In genomic region chr5:109691248-109691574, GRCh38 we compare ENCODE assay signal across 8 cellular contexts. TPM values are rescaled to one million over a fixed set of nuclear protein-coding genes. Genes with fewer than 3 reads are reported as not detected.
A peak's percentile ranks its signal among the peaks of the same experiment; 100 is the strongest.
DNase-seq lines count a peak whose midpoint lies in the region; ATAC-seq, FAIRE-seq and TF ChIP-seq lines count a peak whose summit lies in the region.

No MANE protein-coding gene starts in this region.

- in situ Hi-C loops in astrocyte of the cerebellum (cut with HindIII; ENCODE audit: low sequenced_read_pairs) = no loop called here

- ATAC-seq in A549 (peak in 1 of 2 experiments; percentile 1; a peak in 3 of 6 replicates), HG02571 (IDR thresholded peaks at IDR 0.05; ENCODE audit: unreplicated experiment) (peak; percentile 1), memory B cell (ENCODE audit: low read depth) (peak; percentile 0)

- H3K27me3 ChIP-seq in vagina = no peaks in the 10 kb centered on the region

- H3K4me3 ChIP-seq in A549 (peak overlapping the region; percentile 94), astrocyte of the cerebellum (ENCODE audit: low read depth, low read length) (peak overlapping the region; percentile 83), vagina (peak overlapping the region; percentile 64 to 92)

- H3K4me1 Mint-ChIP-seq in memory B cell = peaks cover 39% of the 10 kb centered on the region

- intact Hi-C loops in vagina (cut with DNase I) = no loop called here

- H3K9me3 Mint-ChIP-seq in memory B cell = peaks cover under 1% of the 10 kb centered on the region

- DNase-seq in A549 (ENCODE audit: low read depth in 1 of 2, low spot score in 1 of 2) = no peak
- DNase-seq in astrocyte of the cerebellum (ENCODE audit: low read depth) = no peak
- DNase-seq in memory B cell (ENCODE audit: low spot score in 2 of 2) = no peak
- no peak for DNase-seq in vagina (ENCODE audit: extremely low spot score in 2 of 2)
- DNase-seq in HK-2 (ENCODE audit: unreplicated experiment) = no peak
- DNase-seq in frontal cortex (ENCODE audit: low spot score in 2 of 2) = no peak
- DNase-seq in dermis blood vessel endothelial cell = no peak

- CTCF ChIA-PET in A549 (lab: Yijun Ruan, JAX) = interaction anchor here (1.0 to 4.0 kb wide), 11 partner anchors 8 to 170 kb away, joined by 3 to 14 read pairs (median 4); no protein-coding TSS in a partner anchor

- TF ChIP-seq CTCF in A549 (IDR thresholded peaks at IDR 0.05) = no peak; the same call in 2 of the 3 replicates
- no peak for TF ChIP-seq CTCF in astrocyte of the cerebellum (IDR thresholded peaks at IDR 0.05; ENCODE audit: low read depth, low read length, missing control alignments)
- TF ChIP-seq CTCF in vagina (IDR thresholded peaks at IDR 0.05) = no peak

- H3K36me3 Mint-ChIP-seq in memory B cell = no peaks in the 10 kb centered on the region

- TF ChIP-seq POLR2A in A549 (IDR thresholded peaks at IDR 0.05; ENCODE audit: low read length) (no peak), vagina (IDR thresholded peaks at IDR 0.05) (no peak)

- H3K27ac Mint-ChIP-seq in memory B cell = peak overlapping the region; percentile 92

- H3K27ac ChIP-seq in A549 (peak overlapping the region; percentile 37 to 96; a peak in 3 of 6 replicates), vagina (peak overlapping the region; percentile 88)

- peaks cover under 1% of the 10 kb centered on the region for H3K27me3 Mint-ChIP-seq in memory B cell

- WGBS in A549 (ENCODE audit: missing lambda C conversion rate) = 2% methylated on average over 11 of the region's 11 CpGs

- no peak; a peak in 1 of 5 replicates for TF ChIP-seq RAD21 in A549 (conservative IDR thresholded peaks at IDR 0.05 in 1 of 2, IDR thresholded peaks at IDR 0.05 in 1 of 2)

- H3K4me1 ChIP-seq in A549 (peaks cover 28% of the 10 kb centered on the region), vagina (peaks cover 44% of the 10 kb centered on the region)

- peak overlapping the region; percentile 88 for H3K4me3 Mint-ChIP-seq in memory B cell

- TF ChIP-seq EP300 in A549 (IDR thresholded peaks at IDR 0.05) = no peak

- H3K36me3 ChIP-seq in vagina = no peaks in the 10 kb centered on the region

- peak overlapping the region; percentile 92 for H3K4me2 ChIP-seq in A549

- peaks cover 5% of the 10 kb centered on the region; the same call in 1 of the 3 replicates for H3K9me3 ChIP-seq in A549
- H3K9me3 ChIP-seq in vagina = peaks cover 6% of the 10 kb centered on the region

- POLR2A ChIA-PET in A549 (lab: Yijun Ruan, JAX) = interaction anchor here (1.1 kb wide), 1 partner anchor 52 kb away, joined by 3 read pairs; no protein-coding TSS in a partner anchor

- no peak for FAIRE-seq in A549 (lab: Jason Lieb, UNC)
- no peak for FAIRE-seq in frontal cortex (lab: Jason Lieb, UNC)

TF ChIP-seq in A549, 52 proteins besides CTCF, POLR2A, EP300 and RAD21:
- TF ChIP-seq, protein P1, sequence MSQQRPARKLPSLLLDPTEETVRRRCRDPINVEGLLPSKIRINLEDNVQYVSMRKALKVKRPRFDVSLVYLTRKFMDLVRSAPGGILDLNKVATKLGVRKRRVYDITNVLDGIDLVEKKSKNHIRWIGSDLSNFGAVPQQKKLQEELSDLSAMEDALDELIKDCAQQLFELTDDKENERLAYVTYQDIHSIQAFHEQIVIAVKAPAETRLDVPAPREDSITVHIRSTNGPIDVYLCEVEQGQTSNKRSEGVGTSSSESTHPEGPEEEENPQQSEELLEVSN (IDR thresholded peaks at IDR 0.05; ENCODE audit: borderline replicate concordance, low read depth) = no peak
- no peak for TF ChIP-seq ZFP36 (IDR thresholded peaks at IDR 0.05; ENCODE audit: borderline replicate concordance, partially characterized antibody)
- TF ChIP-seq MAZ (IDR thresholded peaks at IDR 0.05; ENCODE audit: borderline replicate concordance, low read depth, low read length) = no peak
- TF ChIP-seq RNF2 (IDR thresholded peaks at IDR 0.05; ENCODE audit: borderline replicate concordance, low read depth) = no peak
- no peak for TF ChIP-seq JUNB (IDR thresholded peaks at IDR 0.05)
- TF ChIP-seq ESRRA (IDR thresholded peaks at IDR 0.05; ENCODE audit: borderline replicate concordance, low read length) = no peak

RNA-seq across cellular contexts. Expression of gene MAN2A1, which starts 1.5 kb away (rescaled TPM):
- polyA plus RNA-seq in A549 (2011; rRNA removed) (40.6 and 51.5 TPM in 2 replicates), A549 (2017; fragmentation: RNase III; extraction: RNeasy Plus Mini Kit Qiagen cat#74134 plus additional on column Dnase treatment) (15.8 to 16.5 TPM (median 16.1 TPM) in 3 replicates)
- polyA plus RNA-seq in A549 (2012; cell fraction: cytosol; rRNA removed) = 4.6 and 5.2 TPM in 2 replicates
- 7.0 and 8.0 TPM in 2 replicates for polyA plus RNA-seq in A549 (2012; cell fraction: nucleus; rRNA removed)
- polyA minus RNA-seq in A549 (2011; rRNA and poly(A)+ RNA removed) = 35.1 and 37.6 TPM in 2 replicates
- total RNA-seq in vagina (33.9 TPM), frontal cortex (74.6 TPM), dermis blood vessel endothelial cell (89.2 and 110 TPM in 2 replicates)
